Comparison of ENCODE assay signal across 9 cellular contexts in genomic region chr1:145979746-145980435, GRCh38. TPM values are rescaled to one million over a fixed set of nuclear protein-coding genes. Genes with fewer than 3 reads are reported as not detected.
DNase-seq lines count a peak whose midpoint lies in the region; TF ChIP-seq lines count a peak whose summit lies in the region.
"Had no signal": no experiment of that assay in that cellular context is flagged by ENCODE, and none has a peak within 500 bp of the region (broad histone marks: within the 10 kb centered on the region; RNA-seq: fewer than 3 reads in every experiment).

No MANE protein-coding gene starts in this region.

- H3K27ac ChIP-seq in cingulate gyrus (ENCODE audit: low read depth, low read length) = peak overlapping the region; percentile 94
- H3K27ac ChIP-seq in neutrophil = peak overlapping the region; percentile 99

- DNase-seq in activated T-cell treated with anti-CD3 and anti-CD28 coated beads, Interleukin-2, amount 50 U/mL, for 24 hours = peak; percentile 50
- DNase-seq in activated T-cell treated with anti-CD3 and anti-CD28 coated beads for 4 hours (no peak), M059J (ENCODE audit: low read depth) (peak; percentile 55), NCI-H2029 (lab: John Stamatoyannopoulos, UW) (no peak), HCEC 1CT (no peak)
- DNase-seq in stimulated activated CD4-positive, alpha-beta T cell treated with anti-CD3 and anti-CD28 coated beads, Interleukin-2, amount 100 ng/mL, for 24 hours = no peak

- H3K4me3 ChIP-seq in neutrophil (ENCODE audit: low read depth in 1 of 2, low read length in 1 of 2) = peak overlapping the region; percentile 52 to 54

- no peaks in the 10 kb centered on the region for H3K27me3 ChIP-seq in neutrophil

- H3K9me3 Mint-ChIP-seq in activated T-cell treated with anti-CD3 and anti-CD28 coated beads, Interleukin-2, amount 50 U/mL, for 24 hours = no peaks in the 10 kb centered on the region

- no peaks in the 10 kb centered on the region for H3K9me3 ChIP-seq in neutrophil

- peaks cover 78% of the 10 kb centered on the region in 2 experiments for H3K4me1 ChIP-seq in neutrophil (ENCODE audit: control insufficient read depth in 1 of 2, insufficient read depth in 1 of 2, low read depth in 1 of 2, low read length in 1 of 2)

- no peak overlapping the region for H3K4me3 Mint-ChIP-seq in activated T-cell treated with anti-CD3 and anti-CD28 coated beads, Interleukin-2, amount 50 U/mL, for 24 hours

- no peaks in the 10 kb centered on the region for H3K36me3 ChIP-seq in neutrophil

- H3K4me1 Mint-ChIP-seq in activated T-cell treated with anti-CD3 and anti-CD28 coated beads, Interleukin-2, amount 50 U/mL, for 24 hours (ENCODE audit: low read depth) = peaks cover 36% of the 10 kb centered on the region

- H3K36me3 Mint-ChIP-seq in activated T-cell treated with anti-CD3 and anti-CD28 coated beads, Interleukin-2, amount 50 U/mL, for 24 hours (ENCODE audit: low read depth) = peaks cover 3% of the 10 kb centered on the region

- no peaks in the 10 kb centered on the region for H3K27me3 Mint-ChIP-seq in activated T-cell treated with anti-CD3 and anti-CD28 coated beads, Interleukin-2, amount 50 U/mL, for 24 hours

- H3K27ac Mint-ChIP-seq in activated T-cell treated with anti-CD3 and anti-CD28 coated beads, Interleukin-2, amount 50 U/mL, for 24 hours = no peak overlapping the region

- peak; percentile 4 for TF ChIP-seq CTCF in neutrophil (IDR thresholded peaks at IDR 0.05)

RNA-seq across cellular contexts. Expression of gene POLR3GL, which starts 15.4 kb away (rescaled TPM):
- 23.1 and 28.9 TPM in 2 replicates for total RNA-seq in M059J (2014; rRNA removed; shearing (Covaris generic))

RNA-seq across cellular contexts. Expression of gene ANKRD34A, which starts 15.5 kb away (rescaled TPM):
- 0.59 and 1.7 TPM in 2 replicates for total RNA-seq in M059J (2014; rRNA removed; shearing (Covaris generic))
- total RNA-seq: Daoy had no signal

RNA-seq across cellular contexts. Expression of gene TXNIP, which starts 16.5 kb away (rescaled TPM):
- 651 and 749 TPM in 2 replicates for total RNA-seq in M059J (2014; rRNA removed; shearing (Covaris generic))

RNA-seq across cellular contexts. Expression of gene LIX1L, which starts 22.1 kb away (rescaled TPM):
- 24.7 and 39.2 TPM in 2 replicates for total RNA-seq in M059J (2014; rRNA removed; shearing (Covaris generic))

RNA-seq across cellular contexts. Expression of gene HJV, which starts 41.6 kb away (rescaled TPM):
- total RNA-seq in M059J (2014; rRNA removed; shearing (Covaris generic)) = not detected in 2 replicates
- total RNA-seq: Daoy had no signal

Comparison
In these comparisons a context has a peak if more than half of its experiments do, and no peak if none do; other contexts are left out.
1. DNase-seq: peak in activated T-cell treated with anti-CD3 and anti-CD28 coated beads, Interleukin-2, amount 50 U/mL, for 24 hours (single experiment) and M059J (single experiment); none in activated T-cell treated with anti-CD3 and anti-CD28 coated beads for 4 hours (single experiment), stimulated activated CD4-positive, alpha-beta T cell treated with anti-CD3 and anti-CD28 coated beads, Interleukin-2, amount 100 ng/mL, for 24 hours (0 of 2), NCI-H2029 (single experiment) and HCEC 1CT (single experiment).